Comparison of ENCODE assay signal across 8 cellular contexts in the genomic region with DNA sequence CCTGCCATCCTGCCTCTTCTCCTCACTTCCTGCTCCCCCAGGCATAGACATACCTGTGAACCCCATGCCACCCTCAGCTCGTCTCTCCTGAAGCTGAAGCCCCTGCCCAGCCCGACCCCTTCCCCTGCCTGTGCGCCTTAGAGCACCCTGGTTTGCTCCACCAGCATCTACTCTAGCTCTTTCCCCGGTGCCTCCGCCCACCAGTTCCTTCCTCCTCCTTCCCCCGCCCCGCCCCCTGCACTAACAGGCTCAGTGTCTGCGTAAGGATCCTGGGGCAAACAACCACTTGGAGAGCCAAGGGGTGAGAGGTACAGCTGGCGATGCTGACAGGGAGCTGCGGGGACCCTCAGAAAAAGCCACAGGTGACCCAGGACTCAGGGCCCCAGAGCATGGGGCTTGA.
A peak's percentile ranks its signal among the peaks of the same experiment; 100 is the strongest.
DNase-seq lines count a peak whose midpoint lies in the region; ATAC-seq lines count a peak whose summit lies in the region.

No MANE protein-coding gene starts in this region.

- DNase-seq in Kasumi-1 (lab: John Stamatoyannopoulos, UW) (peak; percentile 88 to 89), DMS79 treated with DMSO at 0.1 percent for 48 hours (lab: John Stamatoyannopoulos, UW) (no peak), HuH-7.5 (ENCODE audit: low spot score) (no peak)
- DNase-seq in activated CD4-positive, alpha-beta T cell treated with anti-CD3 and anti-CD28 coated beads for 24 hours (ENCODE audit: low read depth in 2 of 2), result peak; percentile 47 to 58
- peak; percentile 47 for DNase-seq in effector CD4-positive, alpha-beta T cell
- peak; percentile 45 for DNase-seq in stimulated activated CD8-positive, alpha-beta memory T cell treated with anti-CD3 and anti-CD28 coated beads, Interleukin-12 subunit alpha, Interleukin-12 subunit beta, amount 100 ng/mL, for 1 hour (ENCODE audit: low read depth)

- ATAC-seq in GM18502 (IDR thresholded peaks at IDR 0.05; ENCODE audit: poor library complexity, unreplicated experiment) (no peak), HG03565 (IDR thresholded peaks at IDR 0.05; ENCODE audit: unreplicated experiment) (no peak)

Comparison
In these comparisons a context has a peak if more than half of its experiments do, and no peak if none do; other contexts are left out.
1. DNase-seq: peak in Kasumi-1 (2 of 2), activated CD4-positive, alpha-beta T cell treated with anti-CD3 and anti-CD28 coated beads for 24 hours (2 of 2), effector CD4-positive, alpha-beta T cell (single experiment) and stimulated activated CD8-positive, alpha-beta memory T cell treated with anti-CD3 and anti-CD28 coated beads, Interleukin-12 subunit alpha, Interleukin-12 subunit beta, amount 100 ng/mL, for 1 hour (single experiment); none in DMS79 treated with DMSO at 0.1 percent for 48 hours (single experiment) and HuH-7.5 (single experiment).